2 cellular contexts compared by ENCODE assay signal in the genomic region with DNA sequence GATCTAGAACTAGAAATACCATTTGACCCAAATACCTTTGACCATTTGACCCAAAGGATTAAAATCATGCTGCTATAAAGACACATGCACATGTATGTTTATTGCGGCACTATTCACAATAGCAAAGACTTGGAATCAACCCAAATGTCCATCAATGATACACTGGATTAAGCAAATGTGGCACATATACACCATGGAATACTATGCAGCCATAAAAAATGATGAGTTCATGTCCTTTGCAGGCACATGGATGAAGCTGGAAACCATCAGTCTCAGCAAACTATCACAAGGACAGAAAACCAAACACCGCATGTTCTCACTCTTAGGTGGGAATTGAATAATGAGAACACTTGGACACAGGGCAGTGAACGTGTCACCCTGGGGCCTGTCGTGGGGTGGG.
A peak's percentile ranks its signal among the peaks of the same experiment; 100 is the strongest.
DNase-seq lines count a peak whose midpoint lies in the region; ATAC-seq, FAIRE-seq and TF ChIP-seq lines count a peak whose summit lies in the region.
"Not testable (repeated sequence)": the region's sequence is repeated elsewhere in the genome, so short reads cannot be mapped to it uniquely, and the experiment has no call there.

No MANE protein-coding gene starts in this region.

- POLR2A ChIA-PET in HEK293 (lab: Yijun Ruan, JAX); K562 (lab: Yijun Ruan, JAX): not testable (repeated sequence)

- not testable (repeated sequence) for H3K4me2 ChIP-seq in K562 (ENCODE audit: insufficient read depth, low read length)

- not testable (repeated sequence) for TF ChIP-seq RAD21 in K562 (CRISPR knock-in tag; conservative IDR thresholded peaks at IDR 0.05 in 1 of 2, IDR thresholded peaks at IDR 0.05 in 1 of 2)

- not testable (repeated sequence) for TF ChIP-seq POLR2A in K562 (conservative IDR thresholded peaks at IDR 0.05)

- not testable (repeated sequence) for H3K79me2 ChIP-seq in K562 (ENCODE audit: control insufficient read depth, insufficient read depth, low read length)

- H3K9me1 ChIP-seq in K562 (ENCODE audit: control insufficient read depth, insufficient read depth, low read length), result not testable (repeated sequence)

- H3K4me1 ChIP-seq in HEK293 (ENCODE audit: control insufficient read depth, insufficient read depth, low read length); K562 (replicated peaks in 1 of 2; ENCODE audit: control insufficient read depth in 2 of 2, insufficient read depth in 2 of 2, low read length in 2 of 2): not testable (repeated sequence)

- FAIRE-seq in K562 (lab: Jason Lieb, UNC), result not testable (repeated sequence)

- not testable (repeated sequence) for H3K27me3 ChIP-seq in K562 (ENCODE audit: control insufficient read depth in 2 of 2, insufficient read depth in 2 of 2, low read length in 2 of 2)

- not testable (repeated sequence) for H3K36me3 ChIP-seq in HEK293 (ENCODE audit: control insufficient read depth in 2 of 2, insufficient read depth in 1 of 2, low read length in 2 of 2); K562 (ENCODE audit: control insufficient read depth, insufficient read depth, low read length)

- intact Hi-C loops in K562 (cut with micrococcal nuclease), result not testable (repeated sequence)

- in situ Hi-C loops in K562 (cut with MboI), result loop anchor here (5.0 kb wide), 1 partner anchor 65 kb away; no protein-coding TSS in a partner anchor

- not testable (repeated sequence) for H3K9ac ChIP-seq in K562 (ENCODE audit: insufficient read depth in 1 of 2, low read depth in 2 of 2, low read length in 2 of 2)

- 6% methylated on average over 4 of the region's 4 CpGs for WGBS in K562 (ENCODE audit: insufficient coverage, low coverage, missing lambda C conversion rate)

- not testable (repeated sequence) for TF ChIP-seq CTCF in HEK293 (tag by site-specific recombination; IDR thresholded peaks at IDR 0.05); K562 (IDR thresholded peaks at IDR 0.05 in 2 of 3, conservative IDR thresholded peaks at IDR 0.05 in 1 of 3; ENCODE audit: insufficient read depth in 2 of 3, low read depth in 1 of 3, low read length in 3 of 3)

- not testable (repeated sequence) for TF ChIP-seq EP300 in K562 (IDR thresholded peaks at IDR 0.05; ENCODE audit: low read length)

- H3K9me3 ChIP-seq in HEK293 (ENCODE audit: control insufficient read depth, insufficient read depth, low read depth, low read length); K562 (replicated peaks; ENCODE audit: control insufficient read depth, insufficient read depth, low read depth, low read length): not testable (repeated sequence)

- CTCF ChIA-PET in HEK293 (lab: Yijun Ruan, JAX), result interaction anchor here (0.6 kb wide), 1 partner anchor 202 kb away, joined by 5 read pairs; no protein-coding TSS in a partner anchor
- CTCF ChIA-PET in K562 (lab: Yijun Ruan, JAX; ENCODE audit: low intra/inter-chr PET ratio), result not testable (repeated sequence)

- not testable (repeated sequence) for H4K20me1 ChIP-seq in K562 (replicated peaks; ENCODE audit: control insufficient read depth, insufficient read depth, low read length)

- not testable (repeated sequence) for BruUV-seq in K562 (replicated peaks; lab: Mats Ljungman, UMichigan)

- H3K27ac ChIP-seq in HEK293 (ENCODE audit: extremely low read depth, low read depth, low read length); K562 (ENCODE audit: extremely low read depth, low read depth, low read length): not testable (repeated sequence)

- not testable (repeated sequence) for DNase-seq in K562 (ENCODE audit: extremely low read depth in 1 of 4, low spot score in 3 of 4)

- not testable (repeated sequence) for ATAC-seq in K562

- not testable (repeated sequence) for H3K4me3 ChIP-seq in HEK293 (ENCODE audit: low read depth, low read length); K562

- not testable (repeated sequence) for H2AFZ ChIP-seq in K562 (ENCODE audit: low read depth, low read length)

TF ChIP-seq in HEK293, 187 proteins besides CTCF, POLR2A, EP300 and RAD21:
- peak; percentile 91 for TF ChIP-seq ZNF146 (tag by site-specific recombination; IDR thresholded peaks at IDR 0.05)

TF ChIP-seq in K562, 482 proteins besides CTCF, POLR2A, EP300 and RAD21:
- TF ChIP-seq ZNF146 (CRISPR knock-in tag; IDR thresholded peaks at IDR 0.05; ENCODE audit: unreplicated experiment), result peak; percentile 34
